17 cellular contexts compared by ENCODE assay signal in genomic region chr12:95986635-95987535, GRCh38. TPM values are rescaled to one million over a fixed set of nuclear protein-coding genes. Genes with fewer than 3 reads are reported as not detected.
DNase-seq lines count a peak whose midpoint lies in the region; TF ChIP-seq lines count a peak whose summit lies in the region.
"Had no signal": no experiment of that assay in that cellular context is flagged by ENCODE, and none has a peak within 500 bp of the region (broad histone marks: within the 10 kb centered on the region; RNA-seq: fewer than 3 reads in every experiment).

No MANE protein-coding gene starts in this region.

- H3K27ac ChIP-seq in HUES48 (ENCODE audit: low read depth, low read length) (peak overlapping the region; percentile 4), colonic mucosa (no peak overlapping the region), mesenchymal stem cell (ENCODE audit: low read length, poor library complexity, severe bottlenecking) (no peak overlapping the region), Karpas-422 (ENCODE audit: low read length) (no peak overlapping the region), brain microvascular endothelial cell (no peak overlapping the region), caudate nucleus (ENCODE audit: low read depth, low read length) (no peak overlapping the region)

- H4K91ac ChIP-seq in mesenchymal stem cell (ENCODE audit: low read length): no peak overlapping the region

- H3K4me2 ChIP-seq in mesenchymal stem cell (ENCODE audit: low read length, poor library complexity, severe bottlenecking) (no peak overlapping the region), Karpas-422 (ENCODE audit: low read depth, low read length, poor library complexity, severe bottlenecking) (no peak overlapping the region)

- H2BK15ac ChIP-seq in mesenchymal stem cell (ENCODE audit: low read depth, poor library complexity, severe bottlenecking): no peak overlapping the region

- H2BK5ac ChIP-seq in mesenchymal stem cell (ENCODE audit: low read depth, low read length, poor library complexity, severe bottlenecking): no peak overlapping the region

- no peak overlapping the region for H3K23ac ChIP-seq in mesenchymal stem cell (ENCODE audit: low read length in 2 of 2)

- H3K79me2 ChIP-seq in Karpas-422 (ENCODE audit: low read length): no peaks in the 10 kb centered on the region

- no peak for TF ChIP-seq CTCF in colonic mucosa (IDR thresholded peaks at IDR 0.05)
- no peak for TF ChIP-seq CTCF in brain microvascular endothelial cell (IDR thresholded peaks at IDR 0.05; ENCODE audit: low read depth, low read length, missing control alignments)

- no peak overlapping the region for H3K18ac ChIP-seq in mesenchymal stem cell (ENCODE audit: low read depth in 1 of 2, low read length in 2 of 2)

- H3K4ac ChIP-seq in mesenchymal stem cell (ENCODE audit: low read depth in 1 of 2, low read length in 2 of 2): no peak overlapping the region

- H4K8ac ChIP-seq in mesenchymal stem cell (ENCODE audit: low read length): peak overlapping the region; percentile 25

- intact Hi-C loops in colonic mucosa (cut with DNase I): no loop called here

- no peak overlapping the region for H2BK12ac ChIP-seq in mesenchymal stem cell (ENCODE audit: low read length in 2 of 2)

- H3K27me3 ChIP-seq in HUES48 (ENCODE audit: control insufficient read depth, insufficient read depth, low read length): no peaks in the 10 kb centered on the region
- no peaks in the 10 kb centered on the region for H3K27me3 ChIP-seq in colonic mucosa
- H3K27me3 ChIP-seq in mesenchymal stem cell (ENCODE audit: control insufficient read depth in 1 of 2, insufficient read depth in 1 of 2, low read length in 2 of 2): peaks cover 3 to 21% of the 10 kb centered on the region in 2 experiments
- H3K27me3 ChIP-seq in Karpas-422 (ENCODE audit: low read length): no peaks in the 10 kb centered on the region
- peaks cover 4% of the 10 kb centered on the region for H3K27me3 ChIP-seq in brain microvascular endothelial cell (replicated peaks)

- no peaks in the 10 kb centered on the region for H4K20me1 ChIP-seq in Karpas-422 (ENCODE audit: insufficient read depth, low read depth, low read length)

- in situ Hi-C loops in brain microvascular endothelial cell (cut with HindIII; ENCODE audit: low pct_ligation_motif_present, low sequenced_read_pairs): no loop called here

- DNase-seq in colonic mucosa (peak; percentile 25), fibroblast of peridontal ligament (ENCODE audit: extremely low read depth) (peak; percentile 62), mesenchymal stem cell (no peak), Karpas-422 (no peak), brain microvascular endothelial cell (no peak), caudate nucleus (lab: John Stamatoyannopoulos, UW) (no peak), glomerular visceral epithelial cell (ENCODE audit: extremely low spot score) (no peak)
- DNase-seq: Calu3; CD4-positive, alpha-beta memory T cell; DMS53; KG1; NCI-H1048; NCI-H146; NCI-H510A treated with DMSO at 0.1 percent for 48 hours had no signal

- 65% methylated on average over 10 of the region's 14 CpGs for WGBS in mesenchymal stem cell

- H2AFZ ChIP-seq in mesenchymal stem cell (ENCODE audit: low read depth, low read length) (no peak overlapping the region), Karpas-422 (ENCODE audit: low read length) (no peak overlapping the region)

- no peaks in the 10 kb centered on the region for H3K9me3 ChIP-seq in HUES48 (ENCODE audit: control insufficient read depth, insufficient read depth, low read length)
- no peaks in the 10 kb centered on the region for H3K9me3 ChIP-seq in colonic mucosa
- H3K9me3 ChIP-seq in mesenchymal stem cell (ENCODE audit: control insufficient read depth, low read length): no peaks in the 10 kb centered on the region
- H3K9me3 ChIP-seq in Karpas-422 (ENCODE audit: low read length): no peaks in the 10 kb centered on the region

- H3K36me3 ChIP-seq in HUES48 (ENCODE audit: control insufficient read depth, insufficient read depth, low read length) (no peaks in the 10 kb centered on the region), colonic mucosa (no peaks in the 10 kb centered on the region), mesenchymal stem cell (ENCODE audit: control insufficient read depth in 1 of 2, insufficient read depth in 2 of 2, low read depth in 1 of 2, low read length in 2 of 2) (no peaks in the 10 kb centered on the region), Karpas-422 (ENCODE audit: insufficient read depth, low read length) (no peaks in the 10 kb centered on the region), brain microvascular endothelial cell (replicated peaks) (no peaks in the 10 kb centered on the region)

- no peaks in the 10 kb centered on the region for H3K79me1 ChIP-seq in mesenchymal stem cell (replicated peaks; ENCODE audit: low read length, poor library complexity, severe bottlenecking)

- H2AK5ac ChIP-seq in mesenchymal stem cell (ENCODE audit: low read length, severe bottlenecking): no peak overlapping the region

- H3K9me2 ChIP-seq in Karpas-422 (replicated peaks; ENCODE audit: insufficient read depth, low read length): no peaks in the 10 kb centered on the region

- H3K14ac ChIP-seq in mesenchymal stem cell (ENCODE audit: low read length in 2 of 2): no peak overlapping the region

- no peak overlapping the region for H3K9ac ChIP-seq in HUES48 (ENCODE audit: low read depth, low read length)
- no peak overlapping the region for H3K9ac ChIP-seq in colonic mucosa (ENCODE audit: low read depth in 2 of 2, low read length in 2 of 2)
- H3K9ac ChIP-seq in mesenchymal stem cell (ENCODE audit: low read length): no peak overlapping the region
- no peak overlapping the region for H3K9ac ChIP-seq in Karpas-422 (ENCODE audit: low read length)

- H2BK120ac ChIP-seq in mesenchymal stem cell (ENCODE audit: low read depth, low read length): no peak overlapping the region

- no peak overlapping the region for H3K4me3 ChIP-seq in HUES48 (ENCODE audit: low read depth, low read length)
- no peak overlapping the region for H3K4me3 ChIP-seq in colonic mucosa
- no peak overlapping the region for H3K4me3 ChIP-seq in mesenchymal stem cell (ENCODE audit: insufficient read depth in 1 of 2, low read depth in 1 of 2, low read length in 2 of 2)
- no peak overlapping the region for H3K4me3 ChIP-seq in Karpas-422 (ENCODE audit: low read length)
- H3K4me3 ChIP-seq in brain microvascular endothelial cell (ENCODE audit: low read depth, low read length): no peak overlapping the region

- H3K4me1 ChIP-seq in HUES48 (ENCODE audit: control insufficient read depth, insufficient read depth, low read length): peaks cover 16% of the 10 kb centered on the region
- H3K4me1 ChIP-seq in colonic mucosa: no peaks in the 10 kb centered on the region
- H3K4me1 ChIP-seq in mesenchymal stem cell (ENCODE audit: control insufficient read depth, insufficient read depth, low read depth, low read length): no peaks in the 10 kb centered on the region
- no peaks in the 10 kb centered on the region for H3K4me1 ChIP-seq in Karpas-422 (ENCODE audit: low read length)

RNA-seq across cellular contexts. Expression of gene HAL, which starts 9.3 kb away (rescaled TPM):
- total RNA-seq in colonic mucosa: 1 to 10 TPM in 1 of 2 donors, under 1 TPM in 1; 0.91 to 1.1 TPM
- 0.01 TPM for polyA plus RNA-seq in mesenchymal stem cell (2013, experiment 1 of 2)
- polyA plus RNA-seq in mesenchymal stem cell (2013, experiment 2 of 2): 0.05 TPM
- 0.07 and 0.69 TPM in 2 replicates for total RNA-seq in Karpas-422 (2014; rRNA removed; shearing (Covaris generic); ENCODE audit: low replicate concordance)
- total RNA-seq: M059J had no signal
- polyA plus RNA-seq: CD4-positive, alpha-beta memory T cell had no signal

RNA-seq across cellular contexts. Expression of gene AMDHD1, which starts 43.8 kb away (rescaled TPM):
- total RNA-seq in colonic mucosa: under 1 TPM in 1 of 2 donors, not detected in 1; 0.48 TPM
- polyA plus RNA-seq in mesenchymal stem cell (2013, experiment 1 of 2): 0.03 TPM
- 0.05 TPM for polyA plus RNA-seq in mesenchymal stem cell (2013, experiment 2 of 2)
- total RNA-seq in Karpas-422 (2014; rRNA removed; shearing (Covaris generic); ENCODE audit: low replicate concordance): 0.29 and 0.56 TPM in 2 replicates

RNA-seq across cellular contexts. Expression of gene CCDC38, which starts 44.5 kb away (rescaled TPM):
- not detected for total RNA-seq in colonic mucosa
- polyA plus RNA-seq in mesenchymal stem cell (2013, experiment 1 of 2): 0.01 TPM
- 0.01 TPM for polyA plus RNA-seq in mesenchymal stem cell (2013, experiment 2 of 2)
- total RNA-seq in Karpas-422 (2014; rRNA removed; shearing (Covaris generic); ENCODE audit: low replicate concordance): 0.07 TPM in 1 of 2 replicates, not detected in the other
- total RNA-seq: Calu3, M059J had no signal
- polyA plus RNA-seq: BJ had no signal

RNA-seq across cellular contexts. Expression of gene LTA4H, which starts 48.5 kb away (rescaled TPM):
- total RNA-seq in colonic mucosa: 10 to 100 TPM; 71.4 to 96.5 TPM
- 80.6 TPM for polyA plus RNA-seq in mesenchymal stem cell (2013, experiment 1 of 2)
- polyA plus RNA-seq in mesenchymal stem cell (2013, experiment 2 of 2): 84.4 TPM
- total RNA-seq in Karpas-422 (2014; rRNA removed; shearing (Covaris generic); ENCODE audit: low replicate concordance): 88.7 and 120 TPM in 2 replicates

Comparison
In these comparisons a context has a peak if more than half of its experiments do, and no peak if none do; other contexts are left out.
1. DNase-seq: peak in colonic mucosa (single experiment) and fibroblast of peridontal ligament (single experiment); none in mesenchymal stem cell (single experiment), Karpas-422 (single experiment), brain microvascular endothelial cell (single experiment), caudate nucleus (0 of 61) and glomerular visceral epithelial cell (single experiment).